14 cellular contexts compared by ENCODE assay signal in genomic region chr12:93851245-93851665, GRCh38.
DNase-seq lines count a peak whose midpoint lies in the region; ATAC-seq and TF ChIP-seq lines count a peak whose summit lies in the region.
"Had no signal": no experiment of that assay in that cellular context is flagged by ENCODE, and none has a peak within 500 bp of the region (broad histone marks: within the 10 kb centered on the region; RNA-seq: fewer than 3 reads in every experiment).

No MANE protein-coding gene starts in this region.

- no peaks in the 10 kb centered on the region for H3K27me3 ChIP-seq in CD8-positive, alpha-beta memory T cell (ENCODE audit: insufficient read depth, low read length, poor library complexity, severe bottlenecking)
- H3K27me3 ChIP-seq in GM23338 (ENCODE audit: insufficient read depth) = no peaks in the 10 kb centered on the region
- H3K27me3 ChIP-seq in naive thymus-derived CD4-positive, alpha-beta T cell (ENCODE audit: control insufficient read depth in 2 of 2, insufficient read depth in 2 of 2, low read length in 2 of 2) = no peaks in the 10 kb centered on the region
- H3K27me3 ChIP-seq: right atrium auricular region, testis had no signal

- H3K36me3 ChIP-seq in CD8-positive, alpha-beta memory T cell (ENCODE audit: insufficient read depth, low read length) = no peaks in the 10 kb centered on the region
- no peaks in the 10 kb centered on the region for H3K36me3 ChIP-seq in GM23338 (ENCODE audit: insufficient read depth)
- no peaks in the 10 kb centered on the region for H3K36me3 ChIP-seq in naive thymus-derived CD4-positive, alpha-beta T cell (ENCODE audit: control insufficient read depth in 2 of 3, insufficient read depth in 3 of 3, low read length in 3 of 3)
- H3K36me3 ChIP-seq: right atrium auricular region had no signal

- no peak overlapping the region for H3K27ac ChIP-seq in CD8-positive, alpha-beta memory T cell (ENCODE audit: low read depth, low read length)
- no peak overlapping the region for H3K27ac ChIP-seq in GM23338 (ENCODE audit: low read depth)
- no peak overlapping the region for H3K27ac ChIP-seq in naive thymus-derived CD4-positive, alpha-beta T cell (ENCODE audit: low read depth, low read length)
- H3K27ac ChIP-seq: SK-N-MC, testis had no signal

- no peaks in the 10 kb centered on the region for H4K20me1 ChIP-seq in GM23338 (replicated peaks; ENCODE audit: insufficient read depth)

- peaks cover 38 to 46% (median 41%) of the 10 kb centered on the region in 3 donors for H3K4me1 Mint-ChIP-seq in CD8-positive, alpha-beta memory T cell
- peaks cover 12% of the 10 kb centered on the region; the same call in 2 of the 3 replicates for H3K4me1 Mint-ChIP-seq in GM23338
- H3K4me1 Mint-ChIP-seq in T-helper 1 cell treated with Interleukin-12 subunit alpha and Interleukin-12 subunit beta and Interleukin-4 antibody, amounts not matched to agents 30 μg/mL and 1 μg/mL, for 36 hours (ENCODE audit: low read depth) = peaks cover 67% of the 10 kb centered on the region
- H3K4me1 Mint-ChIP-seq in naive thymus-derived CD4-positive, alpha-beta T cell = peaks cover 12 to 72% (median 20%) of the 10 kb centered on the region in 7 donors

- H3K4me2 ChIP-seq in GM23338 = no peak overlapping the region

- peaks cover 2 to 16% (median 3%) of the 10 kb centered on the region in 3 donors for H3K36me3 Mint-ChIP-seq in CD8-positive, alpha-beta memory T cell
- H3K36me3 Mint-ChIP-seq in GM23338 (ENCODE audit: low read depth) = no peaks in the 10 kb centered on the region
- peaks cover 15% of the 10 kb centered on the region for H3K36me3 Mint-ChIP-seq in T-helper 1 cell treated with Interleukin-12 subunit alpha and Interleukin-12 subunit beta and Interleukin-4 antibody, amounts not matched to agents 30 μg/mL and 1 μg/mL, for 36 hours (ENCODE audit: low read depth)
- H3K36me3 Mint-ChIP-seq in naive thymus-derived CD4-positive, alpha-beta T cell = peaks cover 6 to 56% (median 43%) of the 10 kb centered on the region in 5 donors

- peak overlapping the region in 5 of 8 donors; percentile 51 to 91 (median 80) for H3K27ac Mint-ChIP-seq in CD8-positive, alpha-beta memory T cell
- H3K27ac Mint-ChIP-seq in GM23338 = no peak overlapping the region
- H3K27ac Mint-ChIP-seq in T-helper 1 cell treated with Interleukin-12 subunit alpha and Interleukin-12 subunit beta and Interleukin-4 antibody, amounts not matched to agents 30 μg/mL and 1 μg/mL, for 36 hours = peak overlapping the region; percentile 85
- peak overlapping the region in 1 of 9 donors; percentile 79 for H3K27ac Mint-ChIP-seq in naive thymus-derived CD4-positive, alpha-beta T cell

- POLR2A ChIA-PET in CD8-positive, alpha-beta memory T cell (lab: Charles Lee) = no interaction called here
- POLR2A ChIA-PET in naive thymus-derived CD4-positive, alpha-beta T cell (lab: Charles Lee) = no interaction called here

- H3F3A ChIP-seq in GM23338 (replicated peaks; ENCODE audit: low read depth) = no peaks in the 10 kb centered on the region

- H3K4me3 Mint-ChIP-seq in CD8-positive, alpha-beta memory T cell = peak overlapping the region in 5 of 7 donors; percentile 6 to 79 (median 63)
- no peak overlapping the region for H3K4me3 Mint-ChIP-seq in GM23338
- peak overlapping the region; percentile 41 for H3K4me3 Mint-ChIP-seq in T-helper 1 cell treated with Interleukin-12 subunit alpha and Interleukin-12 subunit beta and Interleukin-4 antibody, amounts not matched to agents 30 μg/mL and 1 μg/mL, for 36 hours
- H3K4me3 Mint-ChIP-seq in naive thymus-derived CD4-positive, alpha-beta T cell = peak overlapping the region in 1 of 10 donors; percentile 34

- no peak overlapping the region for H3K4me3 ChIP-seq in CD8-positive, alpha-beta memory T cell (ENCODE audit: low read length)
- H3K4me3 ChIP-seq in GM23338 = no peak overlapping the region
- no peak overlapping the region for H3K4me3 ChIP-seq in naive thymus-derived CD4-positive, alpha-beta T cell (ENCODE audit: low read length)
- H3K4me3 ChIP-seq: right atrium auricular region, SK-N-MC, testis had no signal

- peaks cover 0 to 3% (median 0%) of the 10 kb centered on the region in 5 donors for H3K9me3 Mint-ChIP-seq in CD8-positive, alpha-beta memory T cell
- no peaks in the 10 kb centered on the region for H3K9me3 Mint-ChIP-seq in GM23338
- peaks cover 11% of the 10 kb centered on the region for H3K9me3 Mint-ChIP-seq in T-helper 1 cell treated with Interleukin-12 subunit alpha and Interleukin-12 subunit beta and Interleukin-4 antibody, amounts not matched to agents 30 μg/mL and 1 μg/mL, for 36 hours
- H3K9me3 Mint-ChIP-seq in naive thymus-derived CD4-positive, alpha-beta T cell = peaks cover 0 to 10% (median 1%) of the 10 kb centered on the region in 11 donors

- TF ChIP-seq CTCF in GM23338 (conservative IDR thresholded peaks at IDR 0.05; ENCODE audit: low read depth in 2 of 2) = no peak

- no peak for TF ChIP-seq POLR2A in GM18505 (IDR thresholded peaks at IDR 0.05; ENCODE audit: borderline replicate concordance, extremely low read depth, insufficient read depth, insufficient read length)

- no peaks in the 10 kb centered on the region for H3K9me2 ChIP-seq in GM23338 (ENCODE audit: insufficient read depth)

- CTCF ChIA-PET in CD8-positive, alpha-beta memory T cell (lab: Charles Lee) = no interaction called here
- CTCF ChIA-PET in naive thymus-derived CD4-positive, alpha-beta T cell (lab: Charles Lee) = no interaction called here

- no peak overlapping the region; the same call in 1 of the 2 replicates for H2AFZ ChIP-seq in GM23338

- H3K27me3 Mint-ChIP-seq in CD8-positive, alpha-beta memory T cell = no peaks in the 10 kb centered on the region
- no peaks in the 10 kb centered on the region for H3K27me3 Mint-ChIP-seq in GM23338 (ENCODE audit: insufficient read depth, low read depth, poor library complexity)
- H3K27me3 Mint-ChIP-seq in T-helper 1 cell treated with Interleukin-12 subunit alpha and Interleukin-12 subunit beta and Interleukin-4 antibody, amounts not matched to agents 30 μg/mL and 1 μg/mL, for 36 hours (ENCODE audit: low read depth) = no peaks in the 10 kb centered on the region
- no peaks in the 10 kb centered on the region for H3K27me3 Mint-ChIP-seq in naive thymus-derived CD4-positive, alpha-beta T cell

- H3K79me2 ChIP-seq in GM23338 (replicated peaks; ENCODE audit: insufficient read depth) = no peaks in the 10 kb centered on the region

- no peaks in the 10 kb centered on the region for H3K4me1 ChIP-seq in CD8-positive, alpha-beta memory T cell (ENCODE audit: insufficient read depth, low read length)
- H3K4me1 ChIP-seq in GM23338 (ENCODE audit: insufficient read depth) = no peaks in the 10 kb centered on the region; the same call in 1 of the 2 replicates
- H3K4me1 ChIP-seq in naive thymus-derived CD4-positive, alpha-beta T cell (ENCODE audit: control insufficient read depth in 2 of 2, insufficient read depth in 2 of 2, low read length in 2 of 2) = peaks cover 0 to 13% of the 10 kb centered on the region in 2 donors
- H3K4me1 ChIP-seq: testis had no signal

- peak; percentile 43; the same call in 2 of the 3 replicates for ATAC-seq in GM23338
- ATAC-seq in naive thymus-derived CD4-positive, alpha-beta T cell = peak; percentile 33
- no peak for ATAC-seq in GM18505 (IDR thresholded peaks at IDR 0.05; ENCODE audit: unreplicated experiment)
- ATAC-seq in HG03159 (IDR thresholded peaks at IDR 0.05; ENCODE audit: unreplicated experiment) = no peak
- no peak for ATAC-seq in GM18861 (IDR thresholded peaks at IDR 0.05; ENCODE audit: unreplicated experiment)

- H3K9me3 ChIP-seq in CD8-positive, alpha-beta memory T cell (ENCODE audit: low read length) = no peaks in the 10 kb centered on the region
- no peaks in the 10 kb centered on the region for H3K9me3 ChIP-seq in naive thymus-derived CD4-positive, alpha-beta T cell (ENCODE audit: control insufficient read depth in 2 of 3, low read length in 3 of 3)
- H3K9me3 ChIP-seq: right atrium auricular region, testis had no signal

- DNase-seq in CD8-positive, alpha-beta memory T cell = peak in 3 of 5 donors; percentile 4 to 37 (median 25)
- DNase-seq in GM23338 (ENCODE audit: low spot score) = no peak
- DNase-seq in naive thymus-derived CD4-positive, alpha-beta T cell = peak in 1 of 9 donors; percentile 40
- DNase-seq: aorta, Calu3, NCI-H1930, NCI-H82, testis had no signal

- intact Hi-C loops in naive thymus-derived CD4-positive, alpha-beta T cell (cut with micrococcal nuclease) = loop anchor here in 1 of 2 donors (1.0 kb wide), 1 partner anchor 29 kb away; no protein-coding TSS in a partner anchor

Comparison
In these comparisons a context has a peak if more than half of its experiments do, and no peak if none do; other contexts are left out.
1. ATAC-seq: peak in GM23338 (single experiment) and naive thymus-derived CD4-positive, alpha-beta T cell (single experiment); none in GM18505 (single experiment), HG03159 (single experiment) and GM18861 (single experiment).